ENCODE assay signal across 12 cellular contexts in genomic region chr4:6781113-6781512, GRCh38. TPM values are rescaled to one million over a fixed set of nuclear protein-coding genes. Genes with fewer than 3 reads are reported as not detected.
DNase-seq lines count a peak whose midpoint lies in the region; ATAC-seq and TF ChIP-seq lines count a peak whose summit lies in the region.
"Had no signal": no experiment of that assay in that cellular context is flagged by ENCODE, and none has a peak within 500 bp of the region (broad histone marks: within the 10 kb centered on the region; RNA-seq: fewer than 3 reads in every experiment).

No MANE protein-coding gene starts in this region.

- no peak overlapping the region for H3K4me3 ChIP-seq in testis
- no peak overlapping the region for H3K4me3 ChIP-seq in A673 (ENCODE audit: low read depth, low read length, poor library complexity, severe bottlenecking)
- no peak overlapping the region for H3K4me3 ChIP-seq in SK-N-SH (ENCODE audit: low read depth in 2 of 2, low read length in 1 of 2)
- H3K4me3 ChIP-seq: SK-N-MC had no signal

- H3K27me3 ChIP-seq in testis (no peaks in the 10 kb centered on the region), A673 (replicated peaks; ENCODE audit: insufficient read depth, low read depth, low read length, poor library complexity) (no peaks in the 10 kb centered on the region), SK-N-SH (ENCODE audit: insufficient read depth) (no peaks in the 10 kb centered on the region; the same call in 1 of the 2 replicates)

- H3K79me2 ChIP-seq in SK-N-SH (ENCODE audit: insufficient read depth), result peaks cover 31% of the 10 kb centered on the region

- TF ChIP-seq RAD21 in SK-N-SH (IDR thresholded peaks at IDR 0.05; ENCODE audit: low read length), result no peak

- H3K9me2 ChIP-seq in SK-N-SH, result no peaks in the 10 kb centered on the region

- peaks cover 26% of the 10 kb centered on the region for H3K4me1 ChIP-seq in testis
- peaks cover 27% of the 10 kb centered on the region for H3K4me1 ChIP-seq in A673 (ENCODE audit: insufficient read depth, low read length, poor library complexity, severe bottlenecking)
- H3K4me1 ChIP-seq in SK-N-SH (ENCODE audit: control insufficient read depth in 1 of 2, insufficient read depth in 2 of 2, low read depth in 1 of 2, low read length in 1 of 2), result peaks cover 0 to 9% of the 10 kb centered on the region in 2 experiments; a peak in 2 of 4 replicates

- H3F3A ChIP-seq in SK-N-SH (replicated peaks; ENCODE audit: insufficient read depth), result peaks cover 4% of the 10 kb centered on the region

- H3K27ac Mint-ChIP-seq in activated naive CD4-positive, alpha-beta T cell treated with anti-CD3 and anti-CD28 coated beads for 36 hours, result no peak overlapping the region
- peak overlapping the region; percentile 71 for H3K27ac Mint-ChIP-seq in activated CD8-positive, alpha-beta T cell treated with anti-CD3 and anti-CD28 coated beads for 36 hours

- no peak for TF ChIP-seq POLR2A in testis (IDR thresholded peaks at IDR 0.05)

- H4K20me1 ChIP-seq in SK-N-SH (ENCODE audit: insufficient read depth), result peaks cover 26% of the 10 kb centered on the region

- H2AFZ ChIP-seq in SK-N-SH (ENCODE audit: low read depth), result no peak overlapping the region

- no peak for TF ChIP-seq EP300 in SK-N-SH (IDR thresholded peaks at IDR 0.05; ENCODE audit: borderline replicate concordance in 1 of 2, low read depth in 1 of 2, low read length in 1 of 2)

- POLR2A ChIA-PET in activated CD8-positive, alpha-beta T cell treated with anti-CD3 and anti-CD28 coated beads for 36 hours (lab: Charles Lee), result interaction anchor here (1.0 to 5.5 kb wide), 6 partner anchors 10 to 129 kb away, joined by 3 to 28 read pairs (median 10); partner anchors contain the start of genes BLOC1S4 and TBC1D14
- POLR2A ChIA-PET in A673 (lab: Charles Lee; ENCODE audit: low non-redundant PET) (no interaction called here), SK-N-SH (lab: Yijun Ruan, JAX) (no interaction called here)

- WGBS in testis, 2 donors, result 27 to 31% methylated on average over 8 of the region's 8 CpGs
- WGBS in SK-N-SH (ENCODE audit: low lambda C conversion rate), result 90% methylated on average over 8 of the region's 8 CpGs

- CTCF ChIA-PET in activated naive CD4-positive, alpha-beta T cell treated with anti-CD3 and anti-CD28 coated beads for 36 hours (lab: Charles Lee), result interaction anchor here (0.7 to 4.1 kb wide), 5 partner anchors 15 to 1200 kb away, joined by 3 to 19 read pairs (median 4); no protein-coding TSS in a partner anchor
- CTCF ChIA-PET in activated CD8-positive, alpha-beta T cell treated with anti-CD3 and anti-CD28 coated beads for 36 hours (lab: Charles Lee), result interaction anchor here (1.0 to 3.3 kb wide), 5 partner anchors 12 to 92 kb away, joined by 3 to 19 read pairs (median 4); no protein-coding TSS in a partner anchor
- CTCF ChIA-PET in A673 (lab: Charles Lee), result no interaction called here
- CTCF ChIA-PET in SK-N-SH (lab: Yijun Ruan, JAX), result interaction anchor here (1.0 to 3.6 kb wide), 5 partner anchors 20 to 119 kb away, joined by 3 to 24 read pairs (median 4); no protein-coding TSS in a partner anchor

- intact Hi-C loops in activated naive CD4-positive, alpha-beta T cell treated with anti-CD3 and anti-CD28 coated beads for 36 hours (cut with micrococcal nuclease), result no loop called here
- intact Hi-C loops in activated CD8-positive, alpha-beta T cell treated with anti-CD3 and anti-CD28 coated beads for 36 hours (cut with micrococcal nuclease), result loop anchor here (5.0 kb wide), 1 partner anchor 91 kb away; no protein-coding TSS in a partner anchor
- intact Hi-C loops in left colon (cut with DNase I, micrococcal nuclease), result loop anchor here (5.0 kb wide), 2 partner anchors 59 to 91 kb away; no protein-coding TSS in a partner anchor
- intact Hi-C loops in testis (cut with DNase I; ENCODE audit: low total_unique reads), result no loop called here
- intact Hi-C loops in A673 (cut with micrococcal nuclease; ENCODE audit: unreplicated experiment), result loop anchor here (5.0 kb wide), 2 partner anchors 64 to 91 kb away; partner anchors contain the start of gene BLOC1S4

- no peak overlapping the region for H3K4me2 ChIP-seq in SK-N-SH

- H3K9me3 Mint-ChIP-seq in activated naive CD4-positive, alpha-beta T cell treated with anti-CD3 and anti-CD28 coated beads for 36 hours, result no peaks in the 10 kb centered on the region
- H3K9me3 Mint-ChIP-seq in activated CD8-positive, alpha-beta T cell treated with anti-CD3 and anti-CD28 coated beads for 36 hours, result no peaks in the 10 kb centered on the region

- no peak for ATAC-seq in activated CD8-positive, alpha-beta T cell treated with anti-CD3 and anti-CD28 coated beads for 36 hours
- ATAC-seq in left colon, result peak; percentile 4
- ATAC-seq: GM12878 had no signal

- TF ChIP-seq CTCF in activated CD8-positive, alpha-beta T cell treated with anti-CD3 and anti-CD28 coated beads for 36 hours (IDR thresholded peaks at IDR 0.05), result no peak
- TF ChIP-seq CTCF in testis (IDR thresholded peaks at IDR 0.05) (no peak), A673 (conservative IDR thresholded peaks at IDR 0.05; ENCODE audit: low read depth, low read length) (no peak), SK-N-SH (IDR thresholded peaks at IDR 0.05) (no peak)

- DNase-seq in activated naive CD4-positive, alpha-beta T cell treated with anti-CD3 and anti-CD28 coated beads for 36 hours, result no peak
- DNase-seq in activated naive CD4-positive, alpha-beta T cell treated with Interleukin-2 at 50 U/mL for 16 hours, result no peak
- no peak for DNase-seq in activated CD8-positive, alpha-beta T cell treated with anti-CD3 and anti-CD28 coated beads for 36 hours
- DNase-seq in left colon (peak; percentile 47 to 52), testis (peak; percentile 70), A673 (ENCODE audit: low spot score) (no peak), SK-N-SH (no peak), NOMO-1 (lab: John Stamatoyannopoulos, UW; ENCODE audit: unreplicated experiment in 2 of 2) (no peak)
- DNase-seq: C1 segment of cervical spinal cord, stomach had no signal

- BruUV-seq in A673 (replicated peaks; lab: Mats Ljungman, UMichigan), result no TSS peak

- no peak overlapping the region for H3K9ac ChIP-seq in SK-N-SH

- H3K27me3 Mint-ChIP-seq in activated naive CD4-positive, alpha-beta T cell treated with anti-CD3 and anti-CD28 coated beads for 36 hours (ENCODE audit: low read depth), result no peaks in the 10 kb centered on the region
- no peaks in the 10 kb centered on the region for H3K27me3 Mint-ChIP-seq in activated CD8-positive, alpha-beta T cell treated with anti-CD3 and anti-CD28 coated beads for 36 hours

- no peaks in the 10 kb centered on the region for H3K9me3 ChIP-seq in testis
- no peaks in the 10 kb centered on the region for H3K9me3 ChIP-seq in A673 (ENCODE audit: low read depth, low read length, poor library complexity, severe bottlenecking)
- H3K9me3 ChIP-seq in SK-N-SH, result no peaks in the 10 kb centered on the region
- H3K9me3 ChIP-seq: stomach had no signal

- peaks cover 53% of the 10 kb centered on the region for H3K4me1 Mint-ChIP-seq in activated naive CD4-positive, alpha-beta T cell treated with anti-CD3 and anti-CD28 coated beads for 36 hours (ENCODE audit: low read depth)
- H3K4me1 Mint-ChIP-seq in activated CD8-positive, alpha-beta T cell treated with anti-CD3 and anti-CD28 coated beads for 36 hours (ENCODE audit: low read depth), result peaks cover 71% of the 10 kb centered on the region

- peak overlapping the region in 1 of 2 donors; percentile 99 for H3K27ac ChIP-seq in testis
- no peak overlapping the region for H3K27ac ChIP-seq in A673 (ENCODE audit: low read depth, low read length, poor library complexity, severe bottlenecking)
- no peak overlapping the region for H3K27ac ChIP-seq in SK-N-SH (ENCODE audit: low read depth in 2 of 2, low read length in 1 of 2)
- H3K27ac ChIP-seq: SK-N-MC had no signal

- no peaks in the 10 kb centered on the region for H3K36me3 Mint-ChIP-seq in activated naive CD4-positive, alpha-beta T cell treated with anti-CD3 and anti-CD28 coated beads for 36 hours (ENCODE audit: low read depth)
- H3K36me3 Mint-ChIP-seq in activated CD8-positive, alpha-beta T cell treated with anti-CD3 and anti-CD28 coated beads for 36 hours (ENCODE audit: low read depth), result peaks cover 1% of the 10 kb centered on the region

- H3K36me3 ChIP-seq in testis (ENCODE audit: low read depth, missing control alignments) (no peaks in the 10 kb centered on the region), A673 (ENCODE audit: insufficient read depth, low read length, poor library complexity, severe bottlenecking) (no peaks in the 10 kb centered on the region), SK-N-SH (replicated peaks in 1 of 2; ENCODE audit: control insufficient read depth in 1 of 2, insufficient read depth in 2 of 2, low read length in 1 of 2) (no peaks in the 10 kb centered on the region)
- H3K36me3 ChIP-seq: stomach had no signal

- peak overlapping the region; percentile 63 for H3K4me3 Mint-ChIP-seq in activated naive CD4-positive, alpha-beta T cell treated with anti-CD3 and anti-CD28 coated beads for 36 hours
- H3K4me3 Mint-ChIP-seq in activated CD8-positive, alpha-beta T cell treated with anti-CD3 and anti-CD28 coated beads for 36 hours, result peak overlapping the region; percentile 59

TF ChIP-seq in SK-N-SH, 30 proteins besides CTCF, POLR2A, EP300 and RAD21:
- TF ChIP-seq NFIC (IDR thresholded peaks at IDR 0.05; ENCODE audit: borderline replicate concordance) (no peak), CHD2 (IDR thresholded peaks at IDR 0.05; ENCODE audit: low read length, partially characterized antibody) (no peak), RXRA (IDR thresholded peaks at IDR 0.05; ENCODE audit: borderline replicate concordance, low read depth) (no peak), FOSL2 (IDR thresholded peaks at IDR 0.05; ENCODE audit: borderline replicate concordance, low read depth) (no peak)

RNA-seq across cellular contexts. Expression of gene KIAA0232, which starts 1.4 kb away (rescaled TPM):
- 10 to 100 TPM; 13.5 to 14.4 TPM for total RNA-seq in activated naive CD4-positive, alpha-beta T cell treated with anti-CD3 and anti-CD28 coated beads for 36 hours
- total RNA-seq in activated CD8-positive, alpha-beta T cell treated with anti-CD3 and anti-CD28 coated beads for 36 hours, result 10 to 100 TPM; 12.8 to 13.3 TPM
- 10 to 100 TPM; 40.7 to 49.4 TPM for total RNA-seq in left colon
- total RNA-seq in testis, result 10 to 100 TPM; 47.9 to 48.0 TPM
- 22.7 TPM for polyA plus RNA-seq in testis (ENCODE audit: insufficient read depth, low read depth, low replicate concordance)
- total RNA-seq in A673 (2021), result 30.2 and 33.3 TPM in 2 replicates
- 5.7 and 7.7 TPM in 2 replicates for polyA plus RNA-seq in SK-N-SH (2012; rRNA removed)
- 7.1 and 7.2 TPM in 2 replicates for polyA plus RNA-seq in SK-N-SH (2012; cell fraction: cytosol; rRNA removed)
- 4.6 and 9.7 TPM in 2 replicates for polyA plus RNA-seq in SK-N-SH (2012; cell fraction: nucleus; rRNA removed)

Comparison
In these comparisons a context has a peak if more than half of its experiments do, and no peak if none do; other contexts are left out.
1. DNase-seq: peak in left colon (2 of 2) and testis (single experiment); none in activated naive CD4-positive, alpha-beta T cell treated with anti-CD3 and anti-CD28 coated beads for 36 hours (single experiment), activated naive CD4-positive, alpha-beta T cell treated with Interleukin-2 at 50 U/mL for 16 hours (single experiment), activated CD8-positive, alpha-beta T cell treated with anti-CD3 and anti-CD28 coated beads for 36 hours (single experiment), A673 (single experiment), SK-N-SH (single experiment) and NOMO-1 (0 of 2).
2. intact Hi-C loops: an anchor here in activated CD8-positive, alpha-beta T cell treated with anti-CD3 and anti-CD28 coated beads for 36 hours (5.0 kb wide), left colon (5.0 kb wide) and A673 (5.0 kb wide); none called in activated naive CD4-positive, alpha-beta T cell treated with anti-CD3 and anti-CD28 coated beads for 36 hours and testis.